8 cellular contexts compared by ENCODE assay signal in genomic region chrX:70998402-70999027, GRCh38.
DNase-seq lines count a peak whose midpoint lies in the region; ATAC-seq, FAIRE-seq and TF ChIP-seq lines count a peak whose summit lies in the region.

No MANE protein-coding gene starts in this region.

- no peak for DNase-seq in AG09309 (ENCODE audit: low read depth)
- peak; percentile 31 for DNase-seq in GM12865 (ENCODE audit: low read depth)
- DNase-seq in SJSA1 (ENCODE audit: low read depth in 1 of 2, low spot score in 2 of 2): peak; percentile 53 to 71
- peak; percentile 49 for DNase-seq in fibroblast of villous mesenchyme (ENCODE audit: low read depth)
- peak; percentile 7 for DNase-seq in stimulated activated naive CD8-positive, alpha-beta T cell treated with anti-CD3 and anti-CD28 coated beads, Interleukin-15, Interleukin-2, amounts not matched to agents 100 U/mL and 50 U/mL, for 24 hours
- no peak for DNase-seq in frontal cortex (ENCODE audit: low spot score in 2 of 2)
- no peak for DNase-seq in iPS-NIHi11 (ENCODE audit: low spot score)

- FAIRE-seq in frontal cortex (lab: Jason Lieb, UNC): no peak

- no peaks in the 10 kb centered on the region for H3K27me3 ChIP-seq in SJSA1 (replicated peaks)

- H3K4me1 ChIP-seq in SJSA1 (replicated peaks): peaks cover 5% of the 10 kb centered on the region; the same call in 1 of the 2 replicates

- H3K36me3 ChIP-seq in SJSA1: no peaks in the 10 kb centered on the region

- no peak for ATAC-seq in stimulated activated naive CD8-positive, alpha-beta T cell treated with anti-CD3 and anti-CD28 coated beads, Interleukin-15, Interleukin-2, amounts not matched to agents 100 U/mL and 50 U/mL, for 24 hours
- ATAC-seq in HG03469 (IDR thresholded peaks at IDR 0.05; ENCODE audit: unreplicated experiment): no peak

- H3K4me3 ChIP-seq in AG09309 (ENCODE audit: control insufficient read depth, low read depth, low read length): no peak overlapping the region
- H3K4me3 ChIP-seq in GM12865 (ENCODE audit: low read depth, low read length): no peak overlapping the region
- H3K4me3 ChIP-seq in SJSA1: no peak overlapping the region
- no peak overlapping the region for H3K4me3 ChIP-seq in fibroblast of villous mesenchyme (ENCODE audit: low read depth, low read length)

- no peak overlapping the region for H3K27ac ChIP-seq in SJSA1

- no peaks in the 10 kb centered on the region for H3K9me3 ChIP-seq in SJSA1 (replicated peaks)

- TF ChIP-seq CTCF in AG09309 (IDR thresholded peaks at IDR 0.05; ENCODE audit: control insufficient read depth, insufficient read depth, low read depth, low read length, missing control alignments): peak; percentile 36
- TF ChIP-seq CTCF in GM12865 (IDR thresholded peaks at IDR 0.05; ENCODE audit: insufficient read depth, low read depth, low read length, missing control alignments): peak; percentile 34
- peak; percentile 42 for TF ChIP-seq CTCF in fibroblast of villous mesenchyme (IDR thresholded peaks at IDR 0.05; ENCODE audit: insufficient read depth, low read depth, low read length)

Comparison
In these comparisons a context has a peak if more than half of its experiments do, and no peak if none do; other contexts are left out.
1. DNase-seq: peak in GM12865 (single experiment), SJSA1 (2 of 2), fibroblast of villous mesenchyme (single experiment) and stimulated activated naive CD8-positive, alpha-beta T cell treated with anti-CD3 and anti-CD28 coated beads, Interleukin-15, Interleukin-2, amounts not matched to agents 100 U/mL and 50 U/mL, for 24 hours (single experiment); none in AG09309 (single experiment), frontal cortex (0 of 2) and iPS-NIHi11 (single experiment).
2. Peak in every context shown above with its lines, with median percentiles within 50 percentile points of each other: CTCF ChIP-seq.